ENCODE assay signal across 18 cellular contexts in genomic region chr2:165408191-165408590, GRCh38.
DNase-seq lines count a peak whose midpoint lies in the region; ATAC-seq, FAIRE-seq and TF ChIP-seq lines count a peak whose summit lies in the region.
"Had no signal": no experiment of that assay in that cellular context is flagged by ENCODE, and none has a peak within 500 bp of the region (broad histone marks: within the 10 kb centered on the region; RNA-seq: fewer than 3 reads in every experiment).

No MANE protein-coding gene starts in this region.

- ATAC-seq in HG03439 (IDR thresholded peaks at IDR 0.05; ENCODE audit: unreplicated experiment) = no peak
- ATAC-seq: foreskin keratinocyte; left lobe of liver; psoas muscle; stimulated activated naive CD8-positive, alpha-beta T cell treated with anti-CD3 and anti-CD28 coated beads, Interleukin-15, amount 100 ng/mL, for 72 hours had no signal

- DNase-seq in NCI-H748 (lab: John Stamatoyannopoulos, UW; ENCODE audit: unreplicated experiment) (peak; percentile 54), NCI-H748 treated with DMSO at 0.1 percent for 48 hours (lab: John Stamatoyannopoulos, UW) (no peak), NCI-H1092 (lab: John Stamatoyannopoulos, UW) (peak; percentile 54), transverse colon (peak; percentile 11), GM19239 (ENCODE audit: insufficient read length, low spot score) (no peak), occipital lobe (lab: John Stamatoyannopoulos, UW) (no peak)
- DNase-seq: ACHN; endodermal cell; H7; Kasumi-1; NCI-H187 treated with DMSO at 0.1 percent for 48 hours; psoas muscle; stimulated activated naive CD8-positive, alpha-beta T cell treated with anti-CD3 and anti-CD28 coated beads, Interleukin-15, amount 100 ng/mL, for 72 hours had no signal

- no peaks in the 10 kb centered on the region for H3K27me3 ChIP-seq in transverse colon
- H3K27me3 ChIP-seq: foreskin keratinocyte had no signal

- no peak for TF ChIP-seq EP300 in transverse colon (IDR thresholded peaks at IDR 0.05; ENCODE audit: low read depth)

- no peaks in the 10 kb centered on the region for H3K36me3 ChIP-seq in transverse colon

- 41 to 47% methylated on average over 3 of the region's 3 CpGs for WGBS in transverse colon (ENCODE audit: low coverage in 1 of 2), 2 donors

- H3K9me3 ChIP-seq in transverse colon = no peaks in the 10 kb centered on the region
- H3K9me3 ChIP-seq: psoas muscle had no signal

- H3K27ac ChIP-seq in transverse colon = peak overlapping the region in 1 of 4 donors; percentile 36
- H3K27ac ChIP-seq: foreskin keratinocyte, psoas muscle, RWPE1 had no signal

- no peak for TF ChIP-seq POLR2A in transverse colon (IDR thresholded peaks at IDR 0.05)

- FAIRE-seq in endometrium (lab: Jason Lieb, UNC) (peak; percentile 66), GM19239 (lab: Jason Lieb, UNC) (no peak)

- in situ Hi-C loops in transverse colon (cut with MboI; ENCODE audit: low pct_ligation_motif_present in 1 of 4, low pct_unique_long_range_greater_than_20kb in 1 of 4, low sequenced_read_pairs in 3 of 4) = loop anchor here (10.0 to 25.0 kb wide), 3 partner anchors 279 to 454 kb away; no protein-coding TSS in a partner anchor

- intact Hi-C loops in transverse colon (cut with DNase I; ENCODE audit: low total_unique reads) = no loop called here

- H3K4me1 ChIP-seq in transverse colon = peaks cover 0 to 3% (median 0%) of the 10 kb centered on the region in 4 donors
- H3K4me1 ChIP-seq: foreskin keratinocyte, psoas muscle had no signal

- no peak overlapping the region for H3K4me3 ChIP-seq in transverse colon
- H3K4me3 ChIP-seq: psoas muscle had no signal

- TF ChIP-seq CTCF in transverse colon (IDR thresholded peaks at IDR 0.05) = no peak

Comparison
In these comparisons a context has a peak if more than half of its experiments do, and no peak if none do; other contexts are left out.
1. DNase-seq: peak in NCI-H748 (single experiment), NCI-H1092 (single experiment) and transverse colon (single experiment); none in NCI-H748 treated with DMSO at 0.1 percent for 48 hours (single experiment), GM19239 (single experiment) and occipital lobe (single experiment).